8 cellular contexts compared by ENCODE assay signal in the genomic region with DNA sequence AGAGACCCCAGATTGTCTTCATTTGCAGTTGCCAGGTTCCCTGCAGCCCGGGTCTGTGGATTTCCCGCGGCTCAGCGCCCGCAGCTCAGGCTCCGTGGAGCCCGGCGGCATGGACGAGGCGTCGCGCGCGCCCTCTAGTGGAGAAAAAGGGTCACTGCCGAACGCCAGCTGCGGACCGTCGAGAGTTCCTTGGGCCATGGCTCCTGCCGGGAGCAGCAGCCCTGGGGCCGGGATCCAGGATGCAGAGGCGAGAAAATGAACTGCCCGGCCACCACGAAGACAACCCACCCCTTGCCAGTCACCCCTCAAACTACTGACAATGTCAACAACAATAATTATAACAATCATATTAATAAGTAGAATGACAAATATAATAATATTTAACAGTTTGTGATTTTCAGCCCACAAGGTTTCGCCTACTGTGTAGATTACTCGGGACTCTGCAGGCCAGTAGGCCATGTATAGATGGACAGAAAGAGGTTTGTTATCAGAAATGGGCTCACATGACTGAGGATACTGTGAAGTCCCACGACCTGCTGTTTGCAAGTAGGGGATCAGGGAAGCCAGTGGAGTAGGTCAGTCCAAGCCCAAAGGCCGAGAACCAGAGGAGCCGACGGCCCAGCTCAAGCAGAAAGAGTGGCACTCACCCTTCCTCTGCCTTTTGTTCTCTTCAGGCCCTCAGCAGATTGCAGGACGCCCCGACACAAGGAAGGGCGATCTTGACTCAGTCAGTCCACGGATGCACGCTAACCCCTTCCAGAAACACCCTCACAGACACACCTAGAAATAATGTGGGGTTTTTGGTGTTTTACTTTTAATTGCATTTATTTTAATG.
DNase-seq lines count a peak whose midpoint lies in the region; ATAC-seq, FAIRE-seq and TF ChIP-seq lines count a peak whose summit lies in the region.

No MANE protein-coding gene starts in this region.

- FAIRE-seq in H54 (lab: Jason Lieb, UNC), result no peak

- ATAC-seq in GM18870 (IDR thresholded peaks at IDR 0.05; ENCODE audit: unreplicated experiment), result no peak

- TF ChIP-seq POLR2A in H54 (IDR thresholded peaks at IDR 0.05; ENCODE audit: low read depth, low read length), result no peak

- DNase-seq in ELF-1 (ENCODE audit: low read depth, low spot score) (peak; percentile 91), H54 (ENCODE audit: insufficient read length, low spot score) (peak; percentile 82), NCI-H2029 (lab: John Stamatoyannopoulos, UW) (peak; percentile 53), left kidney (ENCODE audit: low read depth, low spot score) (peak; percentile 85)
- peak; percentile 73 for DNase-seq in activated CD4-positive, CD25-positive, alpha-beta regulatory T cell treated with anti-CD3 and anti-CD28 coated beads, Interleukin-2, amount 50 U/mL, for 72 hours
- peak; percentile 34 for DNase-seq in central memory CD4-positive, alpha-beta T cell
- DNase-seq in stimulated activated CD4-positive, alpha-beta T cell treated with anti-CD3 and anti-CD28 coated beads, Interleukin-2, amount 100 ng/mL, for 24 hours, result peak; percentile 72 to 74

Comparison
In these comparisons a context has a peak if more than half of its experiments do, and no peak if none do; other contexts are left out.
1. DNase-seq: peak in every context shown above with its lines; median percentile 91 in ELF-1; 85 in left kidney; 82 in H54; 73 in activated CD4-positive, CD25-positive, alpha-beta regulatory T cell treated with anti-CD3 and anti-CD28 coated beads, Interleukin-2, amount 50 U/mL, for 72 hours; 73 in stimulated activated CD4-positive, alpha-beta T cell treated with anti-CD3 and anti-CD28 coated beads, Interleukin-2, amount 100 ng/mL, for 24 hours; 53 in NCI-H2029; 34 in central memory CD4-positive, alpha-beta T cell.